ENCODE assay signal across 22 cellular contexts in genomic region chr2:41972819-41973218, GRCh38.
"Had no signal": no experiment of that assay in that cellular context is flagged by ENCODE, and none has a peak within 500 bp of the region (broad histone marks: within the 10 kb centered on the region; RNA-seq: fewer than 3 reads in every experiment).

No MANE protein-coding gene starts in this region.

- H3K27ac ChIP-seq: brain microvascular endothelial cell, colonic mucosa, esophagus muscularis mucosa, heart right ventricle, left ventricle myocardium inferior, psoas muscle, tibial nerve had no signal

- ATAC-seq: activated CD4-positive, CD25-positive, alpha-beta regulatory T cell treated with anti-CD3 and anti-CD28 coated beads, Interleukin-2, amount 50 U/mL, for 24 hours; activated T-cell treated with anti-CD3 and anti-CD28 coated beads, Interleukin-2, amount 50 U/mL, for 4 hours; heart right ventricle; psoas muscle; stimulated activated naive CD8-positive, alpha-beta T cell treated with anti-CD3 and anti-CD28 coated beads, Interleukin-15, Interleukin-2, amounts not matched to agents 100 U/mL and 50 U/mL, for 24 hours had no signal

- H3K4me3 Mint-ChIP-seq: activated naive CD4-positive, alpha-beta T cell treated with anti-CD3 and anti-CD28 coated beads for 36 hours; activated T-cell treated with anti-CD3 and anti-CD28 coated beads, Interleukin-2, amount 50 U/mL, for 4 hours; neural crest cell had no signal

- H3K4me3 ChIP-seq: colonic mucosa, esophagus muscularis mucosa, heart right ventricle, left ventricle myocardium inferior, psoas muscle, tibial nerve had no signal

- DNase-seq: activated CD4-positive, alpha-beta T cell treated with anti-CD3 and anti-CD28 coated beads, Interleukin-2, amount 50 U/mL, for 1 hour; activated CD8-positive, alpha-beta memory T cell treated with anti-CD3 and anti-CD28 coated beads, Interleukin-2, amount 50 U/mL, for 4 hours; activated naive CD4-positive, alpha-beta T cell treated with anti-CD3 and anti-CD28 coated beads for 36 hours; activated T-cell treated with anti-CD3 and anti-CD28 coated beads, Interleukin-2, amount 50 U/mL, for 4 hours; anterior cingulate cortex; brain microvascular endothelial cell; central memory CD4-positive, alpha-beta T cell; colonic mucosa; effector CD4-positive, alpha-beta T cell; heart right ventricle; kidney glomerular epithelial cell; left ventricle myocardium inferior; mammary epithelial cell; psoas muscle; right cardiac atrium; stimulated activated CD4-positive, alpha-beta T cell treated with anti-CD3 and anti-CD28 coated beads, Interleukin-2, amount 100 ng/mL, for 24 hours; stimulated activated naive CD8-positive, alpha-beta T cell treated with anti-CD3 and anti-CD28 coated beads, Interleukin-15, Interleukin-2, amounts not matched to agents 100 U/mL and 50 U/mL, for 24 hours; T-helper 2 cell had no signal

- H3K27ac Mint-ChIP-seq: activated naive CD4-positive, alpha-beta T cell treated with anti-CD3 and anti-CD28 coated beads for 36 hours had no signal

- H3K9me3 Mint-ChIP-seq: activated naive CD4-positive, alpha-beta T cell treated with anti-CD3 and anti-CD28 coated beads for 36 hours; neural crest cell had no signal
